22 cellular contexts compared by ENCODE assay signal in genomic region chr5:57785946-57786345, GRCh38.
DNase-seq lines count a peak whose midpoint lies in the region; ATAC-seq and TF ChIP-seq lines count a peak whose summit lies in the region.
"Had no signal": no experiment of that assay in that cellular context is flagged by ENCODE, and none has a peak within 500 bp of the region (broad histone marks: within the 10 kb centered on the region; RNA-seq: fewer than 3 reads in every experiment).

No MANE protein-coding gene starts in this region.

- H3K36me3 Mint-ChIP-seq in Calu3 (ENCODE audit: insufficient read depth, unreplicated experiment): no peaks in the 10 kb centered on the region
- H3K36me3 Mint-ChIP-seq: CD8-positive, alpha-beta T cell had no signal

- in situ Hi-C loops in Panc1 (cut with HindIII; ENCODE audit: low pct_unique_long_range_greater_than_20kb, low sequenced_read_pairs): no loop called here

- no peak overlapping the region for H2BK5ac ChIP-seq in trophoblast cell (ENCODE audit: low read depth, low read length, poor library complexity)

- ATAC-seq in HCT116 (no peak), Panc1 (no peak)
- ATAC-seq: CD8-positive, alpha-beta T cell; GM12878 had no signal

- RAD21 ChIA-PET in HCT116 (lab: Charles Lee; ENCODE audit: low non-redundant PET in 1 of 2, low total read pairs in 2 of 2, uncharacterized antibody in 2 of 2, unreplicated experiment in 2 of 2): no interaction called here

- BruUV-seq in HCT116 (replicated peaks; lab: Mats Ljungman, UMichigan) (no TSS peak), Panc1 (replicated peaks; lab: Mats Ljungman, UMichigan) (no TSS peak), Calu3 (replicated peaks; lab: Mats Ljungman, UMichigan) (no TSS peak)

- H3K27me3 ChIP-seq in HCT116 (ENCODE audit: insufficient read depth, low read length) (no peaks in the 10 kb centered on the region), Panc1 (ENCODE audit: control insufficient read depth, insufficient read depth, low read length) (no peaks in the 10 kb centered on the region), trophoblast cell (ENCODE audit: insufficient read depth, low read length) (no peaks in the 10 kb centered on the region), esophagus muscularis mucosa (no peaks in the 10 kb centered on the region)
- H3K27me3 ChIP-seq: BLaER1 treated with 17β-estradiol and CSF1 and Interleukin-3, amounts not matched to agents 10 nM and 100 nM had no signal

- no peak for TF ChIP-seq EP300 in esophagus muscularis mucosa (IDR thresholded peaks at IDR 0.05)

- no peaks in the 10 kb centered on the region for H4K20me1 ChIP-seq in HCT116 (ENCODE audit: insufficient read depth)
- H4K20me1 ChIP-seq: BLaER1 treated with 17β-estradiol and CSF1 and Interleukin-3, amounts not matched to agents 10 nM and 100 nM had no signal

- H3K4me2 ChIP-seq in HCT116 (ENCODE audit: low read length) (no peak overlapping the region), trophoblast cell (ENCODE audit: low read length) (no peak overlapping the region)
- H3K4me2 ChIP-seq: BLaER1 treated with 17β-estradiol and CSF1 and Interleukin-3, amounts not matched to agents 10 nM and 100 nM had no signal

- no peak overlapping the region for H3K27ac Mint-ChIP-seq in Calu3 (ENCODE audit: unreplicated experiment)
- H3K27ac Mint-ChIP-seq: B cell; CD4-positive, alpha-beta T cell; CD8-positive, alpha-beta T cell had no signal

- H3K23ac ChIP-seq in trophoblast cell (ENCODE audit: low read length): no peak overlapping the region

- no peak overlapping the region for H3K18ac ChIP-seq in trophoblast cell (ENCODE audit: low read length)

- TF ChIP-seq POLR2A in HCT116 (IDR thresholded peaks at IDR 0.05; ENCODE audit: borderline replicate concordance, extremely low read depth, insufficient read depth, insufficient read length): no peak
- TF ChIP-seq POLR2A in esophagus muscularis mucosa (IDR thresholded peaks at IDR 0.05; ENCODE audit: low read depth): no peak

- H3K9me3 Mint-ChIP-seq in Calu3 (ENCODE audit: low read depth, unreplicated experiment): no peaks in the 10 kb centered on the region
- H3K9me3 Mint-ChIP-seq: CD4-positive, alpha-beta T cell; CD8-positive, alpha-beta T cell had no signal

- H2AFZ ChIP-seq in HCT116 (ENCODE audit: low read depth, low read length, poor library complexity, severe bottlenecking): peak overlapping the region; percentile 47
- H2AFZ ChIP-seq in trophoblast cell (ENCODE audit: insufficient read depth, low read length, poor library complexity): no peak overlapping the region

- no peaks in the 10 kb centered on the region for H3K9me2 ChIP-seq in HCT116 (ENCODE audit: insufficient read depth)

- POLR2A ChIA-PET in HCT116 (lab: Charles Lee) (no interaction called here), Panc1 (lab: Charles Lee) (no interaction called here)

- H3K4me3 ChIP-seq in HCT116 (replicated peaks in 1 of 2; ENCODE audit: low read depth in 1 of 2, low read length in 2 of 2) (no peak overlapping the region), Panc1 (ENCODE audit: low read depth in 2 of 2, low read length in 2 of 2) (no peak overlapping the region), trophoblast cell (ENCODE audit: low read depth, low read length) (no peak overlapping the region), esophagus muscularis mucosa (no peak overlapping the region)
- H3K4me3 ChIP-seq: BLaER1 treated with 17β-estradiol and CSF1 and Interleukin-3, amounts not matched to agents 10 nM and 100 nM; GM12878 had no signal

- WGBS in trophoblast cell (ENCODE audit: extremely low coverage, insufficient coverage, insufficient read length): no CpG with 5 or more reads among the region's 2 CpGs
- 96% methylated on average over 2 of the region's 2 CpGs for WGBS in esophagus muscularis mucosa

- H3K9ac ChIP-seq in HCT116 (ENCODE audit: low read length) (no peak overlapping the region), trophoblast cell (ENCODE audit: low read length) (no peak overlapping the region)
- H3K9ac ChIP-seq: BLaER1 treated with 17β-estradiol and CSF1 and Interleukin-3, amounts not matched to agents 10 nM and 100 nM had no signal

- no peak overlapping the region for H3K4ac ChIP-seq in trophoblast cell (ENCODE audit: low read depth, low read length)

- no peaks in the 10 kb centered on the region for H3K4me1 ChIP-seq in HCT116 (ENCODE audit: control insufficient read depth in 1 of 2, insufficient read depth in 2 of 2, low read length in 2 of 2)
- no peaks in the 10 kb centered on the region for H3K4me1 ChIP-seq in Panc1 (ENCODE audit: control insufficient read depth, insufficient read depth, low read length)
- peaks cover 7 to 8% of the 10 kb centered on the region in 2 experiments for H3K4me1 ChIP-seq in trophoblast cell (ENCODE audit: control insufficient read depth in 1 of 2, insufficient read depth in 2 of 2, low read length in 2 of 2)
- H3K4me1 ChIP-seq in esophagus muscularis mucosa: peaks cover 0 to 5% (median 0%) of the 10 kb centered on the region in 4 donors
- H3K4me1 ChIP-seq: BLaER1 treated with 17β-estradiol and CSF1 and Interleukin-3, amounts not matched to agents 10 nM and 100 nM; Caco-2 had no signal

- H3K27ac ChIP-seq in HCT116 (ENCODE audit: low read depth, low read length) (no peak overlapping the region), Panc1 (ENCODE audit: low read length) (peak overlapping the region; percentile 12; the same call in 1 of the 2 replicates), trophoblast cell (ENCODE audit: low read depth, low read length) (no peak overlapping the region), esophagus muscularis mucosa (replicated peaks in 1 of 4) (no peak overlapping the region)
- H3K27ac ChIP-seq: BLaER1 treated with 17β-estradiol and CSF1 and Interleukin-3, amounts not matched to agents 10 nM and 100 nM; C4-2B had no signal

- intact Hi-C loops in HCT116 (cut with micrococcal nuclease) (no loop called here), Panc1 (cut with micrococcal nuclease; ENCODE audit: unreplicated experiment) (no loop called here), esophagus muscularis mucosa (cut with DNase I) (no loop called here), Calu3 (cut with micrococcal nuclease; ENCODE audit: unreplicated experiment) (no loop called here)

- no peak for DNase-seq in HCT116 (ENCODE audit: low read depth, low spot score)
- DNase-seq in Panc1 (ENCODE audit: low read depth, low spot score): no peak
- DNase-seq in trophoblast cell: peak; percentile 40 to 87
- DNase-seq in esophagus muscularis mucosa (ENCODE audit: extremely low spot score): no peak
- DNase-seq in foreskin melanocyte: no peak
- no peak for DNase-seq in Calu3
- DNase-seq: 8988T; AML-193; Caco-2; CD4-positive, alpha-beta T cell; CD8-positive, alpha-beta T cell; DMS 273 treated with DMSO at 0.1 percent for 48 hours; DMS153; DMS53; DMS79; DND-41; EL; GDM1 had no signal

- no peak overlapping the region for H4K12ac ChIP-seq in trophoblast cell (ENCODE audit: low read depth, low read length)

- H2BK12ac ChIP-seq in trophoblast cell (ENCODE audit: low read length): no peak overlapping the region

- no peaks in the 10 kb centered on the region for H3K79me2 ChIP-seq in HCT116 (ENCODE audit: insufficient read depth, low read length)
- no peaks in the 10 kb centered on the region for H3K79me2 ChIP-seq in trophoblast cell (ENCODE audit: control insufficient read depth, insufficient read depth, low read length, poor library complexity)

- H2AK5ac ChIP-seq in trophoblast cell (ENCODE audit: low read length): no peak overlapping the region

- H3K27me3 Mint-ChIP-seq in Calu3 (ENCODE audit: unreplicated experiment): no peaks in the 10 kb centered on the region

- peaks cover 9% of the 10 kb centered on the region for H3K4me1 Mint-ChIP-seq in Calu3 (ENCODE audit: low read depth, unreplicated experiment)
- H3K4me1 Mint-ChIP-seq: B cell had no signal

- peaks cover 8% of the 10 kb centered on the region for H3K79me1 ChIP-seq in trophoblast cell (ENCODE audit: low read length)

- no peak overlapping the region for H4K91ac ChIP-seq in trophoblast cell (ENCODE audit: low read depth, low read length)

- no peak for TF ChIP-seq CTCF in HCT116 (IDR thresholded peaks at IDR 0.05 in 2 of 3, conservative IDR thresholded peaks at IDR 0.05 in 1 of 3; ENCODE audit: borderline replicate concordance in 1 of 3, insufficient read depth in 1 of 3, low read depth in 2 of 3, low read length in 2 of 3)
- no peak for TF ChIP-seq CTCF in Panc1 (IDR thresholded peaks at IDR 0.05)
- no peak for TF ChIP-seq CTCF in esophagus muscularis mucosa (IDR thresholded peaks at IDR 0.05)
- TF ChIP-seq CTCF in Calu3 (IDR thresholded peaks at IDR 0.05; ENCODE audit: unreplicated experiment): no peak

- no peak overlapping the region for H4K8ac ChIP-seq in trophoblast cell (ENCODE audit: low read depth, low read length)

- no peak for TF ChIP-seq RAD21 in HCT116 (IDR thresholded peaks at IDR 0.05; ENCODE audit: low read depth)

- no peak overlapping the region for H2BK120ac ChIP-seq in trophoblast cell (ENCODE audit: insufficient read depth, low read length, poor library complexity)

- H3K9me3 ChIP-seq in HCT116 (ENCODE audit: control insufficient read depth in 1 of 2, insufficient read depth in 1 of 2, low read depth in 1 of 2, low read length in 2 of 2) (no peaks in the 10 kb centered on the region), Panc1 (ENCODE audit: control insufficient read depth, insufficient read depth, low read depth, low read length) (no peaks in the 10 kb centered on the region), trophoblast cell (ENCODE audit: insufficient read depth, low read depth, low read length) (no peaks in the 10 kb centered on the region), esophagus muscularis mucosa (no peaks in the 10 kb centered on the region)
- H3K9me3 ChIP-seq: BLaER1 treated with 17β-estradiol and CSF1 and Interleukin-3, amounts not matched to agents 10 nM and 100 nM; Caco-2 had no signal

- CTCF ChIA-PET in HCT116 (lab: Charles Lee) (no interaction called here), Panc1 (lab: Charles Lee) (no interaction called here), Calu3 (lab: Charles Lee) (no interaction called here)

- no peak overlapping the region for H3K4me3 Mint-ChIP-seq in Calu3 (ENCODE audit: low read depth, unreplicated experiment)
- H3K4me3 Mint-ChIP-seq: B cell; CD4-positive, alpha-beta T cell; CD8-positive, alpha-beta T cell had no signal

- no peak overlapping the region for H3K14ac ChIP-seq in trophoblast cell (ENCODE audit: low read length)

- H3K36me3 ChIP-seq in HCT116 (ENCODE audit: control insufficient read depth in 1 of 2, insufficient read depth in 2 of 2, low read length in 2 of 2) (no peaks in the 10 kb centered on the region), Panc1 (ENCODE audit: control insufficient read depth, insufficient read depth, low read length) (no peaks in the 10 kb centered on the region), trophoblast cell (ENCODE audit: control insufficient read depth in 1 of 2, insufficient read depth in 2 of 2, low read length in 2 of 2) (no peaks in the 10 kb centered on the region), esophagus muscularis mucosa (no peaks in the 10 kb centered on the region)
- H3K36me3 ChIP-seq: BLaER1 treated with 17β-estradiol and CSF1 and Interleukin-3, amounts not matched to agents 10 nM and 100 nM had no signal

TF ChIP-seq in HCT116, 20 proteins besides CTCF, POLR2A, EP300 and RAD21 (continues in another document):
- TF ChIP-seq EZH2phosphoT487 (IDR thresholded peaks at IDR 0.05; ENCODE audit: borderline replicate concordance) (no peak), ZFX (IDR thresholded peaks at IDR 0.05) (no peak), POLR2AphosphoS5 (IDR thresholded peaks at IDR 0.05; ENCODE audit: low read depth, low read length) (no peak), CBX3 (IDR thresholded peaks at IDR 0.05; ENCODE audit: low read depth) (no peak)

Comparison
In these comparisons a context has a peak if more than half of its experiments do, and no peak if none do; other contexts are left out.
1. DNase-seq: peak in trophoblast cell (2 of 2); none in HCT116 (single experiment), Panc1 (single experiment), esophagus muscularis mucosa (single experiment), foreskin melanocyte (single experiment) and Calu3 (single experiment).